1 cellular context compared by ENCODE assay signal in the genomic region with DNA sequence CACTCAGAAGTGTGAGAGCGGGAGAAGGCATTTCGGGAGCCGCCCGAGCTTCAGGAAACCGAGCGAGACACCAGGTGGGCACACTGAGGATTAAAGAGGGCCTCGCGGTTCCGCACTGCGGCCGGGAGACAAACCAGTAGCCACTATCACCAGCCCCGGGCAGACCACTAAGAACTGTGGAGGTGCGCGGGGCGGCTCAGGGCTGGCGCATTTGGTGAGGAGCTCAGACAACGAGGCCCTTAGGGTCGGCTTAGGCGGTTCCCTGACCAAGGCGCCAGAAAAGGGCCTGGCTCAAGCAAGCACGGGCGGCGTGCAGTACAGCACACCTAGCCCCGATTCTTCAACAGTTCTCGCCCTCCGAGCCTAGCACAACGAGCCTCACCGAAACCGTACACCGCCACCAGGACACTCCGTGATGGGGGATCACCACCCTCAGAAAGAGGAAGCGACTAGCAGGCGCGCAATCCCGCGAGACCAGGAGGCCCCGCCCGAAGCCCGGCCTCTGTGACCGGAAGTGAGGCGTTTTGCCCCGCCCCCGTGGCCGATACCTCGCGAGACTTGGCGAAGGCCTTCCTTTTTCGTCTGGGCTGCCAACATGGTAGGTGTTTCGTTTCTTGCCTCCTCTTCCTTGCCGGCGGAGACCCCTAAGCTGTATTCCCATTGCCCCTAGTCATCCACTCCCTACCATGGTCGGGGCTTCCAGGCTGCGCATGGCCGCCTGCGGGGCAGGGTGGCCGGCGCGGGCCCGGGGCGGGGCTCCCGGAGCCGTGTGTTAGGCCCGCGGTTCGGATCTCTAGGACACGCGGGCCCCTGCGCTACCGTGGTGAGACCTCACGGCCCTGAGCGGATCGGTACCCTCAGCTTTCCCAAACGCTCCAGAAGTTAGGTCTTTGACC.
TF ChIP-seq lines count a peak whose summit lies in the region.

A gene (plus strand): TSS at position 574 of the 896 bp plus-strand sequence. CDS start 22 bp downstream, at position 596.
A gene with protein sequence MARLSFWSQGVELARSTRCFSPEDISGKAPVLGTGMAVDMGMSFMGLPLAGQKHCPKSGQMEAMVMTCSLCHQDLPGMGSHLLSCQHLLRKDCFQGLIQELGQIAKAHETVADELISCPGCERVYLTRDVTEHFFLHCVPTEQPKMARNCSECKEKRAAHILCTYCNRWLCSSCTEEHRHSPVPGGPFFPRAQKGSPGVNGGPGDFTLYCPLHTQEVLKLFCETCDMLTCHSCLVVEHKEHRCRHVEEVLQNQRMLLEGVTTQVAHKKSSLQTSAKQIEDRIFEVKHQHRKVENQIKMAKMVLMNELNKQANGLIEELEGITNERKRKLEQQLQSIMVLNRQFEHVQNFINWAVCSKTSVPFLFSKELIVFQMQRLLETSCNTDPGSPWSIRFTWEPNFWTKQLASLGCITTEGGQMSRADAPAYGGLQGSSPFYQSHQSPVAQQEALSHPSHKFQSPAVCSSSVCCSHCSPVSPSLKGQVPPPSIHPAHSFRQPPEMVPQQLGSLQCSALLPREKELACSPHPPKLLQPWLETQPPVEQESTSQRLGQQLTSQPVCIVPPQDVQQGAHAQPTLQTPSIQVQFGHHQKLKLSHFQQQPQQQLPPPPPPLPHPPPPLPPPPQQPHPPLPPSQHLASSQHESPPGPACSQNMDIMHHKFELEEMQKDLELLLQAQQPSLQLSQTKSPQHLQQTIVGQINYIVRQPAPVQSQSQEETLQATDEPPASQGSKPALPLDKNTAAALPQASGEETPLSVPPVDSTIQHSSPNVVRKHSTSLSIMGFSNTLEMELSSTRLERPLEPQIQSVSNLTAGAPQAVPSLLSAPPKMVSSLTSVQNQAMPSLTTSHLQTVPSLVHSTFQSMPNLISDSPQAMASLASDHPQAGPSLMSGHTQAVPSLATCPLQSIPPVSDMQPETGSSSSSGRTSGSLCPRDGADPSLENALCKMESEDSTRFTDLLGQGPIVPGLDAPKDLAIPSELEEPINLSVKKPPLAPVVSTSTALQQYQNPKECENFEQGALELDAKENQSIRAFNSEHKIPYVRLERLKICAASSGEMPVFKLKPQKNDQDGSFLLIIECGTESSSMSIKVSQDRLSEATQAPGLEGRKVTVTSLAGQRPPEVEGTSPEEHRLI (N-terminal part only) (minus strand): TSS at position 447 of the 896 bp plus-strand sequence. CDS start 10,391 bp downstream, outside the sequence.

TF ChIP-seq in K562, 482 proteins besides CTCF, POLR2A, EP300 and RAD21 (continued from another document and continues in another):
- TF ChIP-seq, protein P1, sequence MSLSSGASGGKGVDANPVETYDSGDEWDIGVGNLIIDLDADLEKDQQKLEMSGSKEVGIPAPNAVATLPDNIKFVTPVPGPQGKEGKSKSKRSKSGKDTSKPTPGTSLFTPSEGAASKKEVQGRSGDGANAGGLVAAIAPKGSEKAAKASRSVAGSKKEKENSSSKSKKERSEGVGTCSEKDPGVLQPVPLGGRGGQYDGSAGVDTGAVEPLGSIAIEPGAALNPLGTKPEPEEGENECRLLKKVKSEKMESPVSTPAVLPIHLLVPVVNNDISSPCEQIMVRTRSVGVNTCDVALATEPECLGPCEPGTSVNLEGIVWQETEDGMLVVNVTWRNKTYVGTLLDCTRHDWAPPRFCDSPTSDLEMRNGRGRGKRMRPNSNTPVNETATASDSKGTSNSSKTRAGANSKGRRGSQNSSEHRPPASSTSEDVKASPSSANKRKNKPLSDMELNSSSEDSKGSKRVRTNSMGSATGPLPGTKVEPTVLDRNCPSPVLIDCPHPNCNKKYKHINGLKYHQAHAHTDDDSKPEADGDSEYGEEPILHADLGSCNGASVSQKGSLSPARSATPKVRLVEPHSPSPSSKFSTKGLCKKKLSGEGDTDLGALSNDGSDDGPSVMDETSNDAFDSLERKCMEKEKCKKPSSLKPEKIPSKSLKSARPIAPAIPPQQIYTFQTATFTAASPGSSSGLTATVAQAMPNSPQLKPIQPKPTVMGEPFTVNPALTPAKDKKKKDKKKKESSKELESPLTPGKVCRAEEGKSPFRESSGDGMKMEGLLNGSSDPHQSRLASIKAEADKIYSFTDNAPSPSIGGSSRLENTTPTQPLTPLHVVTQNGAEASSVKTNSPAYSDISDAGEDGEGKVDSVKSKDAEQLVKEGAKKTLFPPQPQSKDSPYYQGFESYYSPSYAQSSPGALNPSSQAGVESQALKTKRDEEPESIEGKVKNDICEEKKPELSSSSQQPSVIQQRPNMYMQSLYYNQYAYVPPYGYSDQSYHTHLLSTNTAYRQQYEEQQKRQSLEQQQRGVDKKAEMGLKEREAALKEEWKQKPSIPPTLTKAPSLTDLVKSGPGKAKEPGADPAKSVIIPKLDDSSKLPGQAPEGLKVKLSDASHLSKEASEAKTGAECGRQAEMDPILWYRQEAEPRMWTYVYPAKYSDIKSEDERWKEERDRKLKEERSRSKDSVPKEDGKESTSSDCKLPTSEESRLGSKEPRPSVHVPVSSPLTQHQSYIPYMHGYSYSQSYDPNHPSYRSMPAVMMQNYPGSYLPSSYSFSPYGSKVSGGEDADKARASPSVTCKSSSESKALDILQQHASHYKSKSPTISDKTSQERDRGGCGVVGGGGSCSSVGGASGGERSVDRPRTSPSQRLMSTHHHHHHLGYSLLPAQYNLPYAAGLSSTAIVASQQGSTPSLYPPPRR (CRISPR knock-in tag; IDR thresholded peaks at IDR 0.05; ENCODE audit: borderline replicate concordance), result no peak
- TF ChIP-seq RFX5 (IDR thresholded peaks at IDR 0.05; ENCODE audit: low read depth, low read length) (no peak), HDAC6 (IDR thresholded peaks at IDR 0.05; ENCODE audit: low read depth, low read length) (0 out of 2 replicates have a peak, but pooled peaks have one; percentile 9), ZNF184 (CRISPR knock-in tag; IDR thresholded peaks at IDR 0.05) (no peak), MAFG (tag; conservative IDR thresholded peaks at IDR 0.05) (no peak), ATF1 (CRISPR knock-in tag; IDR thresholded peaks at IDR 0.05) (no peak), ATF1 (tag; IDR thresholded peaks at IDR 0.05) (peak; percentile 74), NCOA4 (IDR thresholded peaks at IDR 0.05; ENCODE audit: partially characterized antibody) (no peak), ZNF644 (tag; IDR thresholded peaks at IDR 0.05; ENCODE audit: low read depth) (peak; percentile 75; the same call in 1 of the 2 replicates), ZNF354B (CRISPR knock-in tag; IDR thresholded peaks at IDR 0.05) (no peak), MCM3 (IDR thresholded peaks at IDR 0.05) (no peak), ZNF699 (CRISPR knock-in tag; IDR thresholded peaks at IDR 0.05; ENCODE audit: insufficient replicate concordance) (no peak), GATA2 (CRISPR knock-in tag; IDR thresholded peaks at IDR 0.05) (no peak), CBFB (CRISPR knock-in tag; IDR thresholded peaks at IDR 0.05) (no peak), MEF2A (IDR thresholded peaks at IDR 0.05; ENCODE audit: control insufficient read depth, low read depth, low read length) (no peak), CREB1 (IDR thresholded peaks at IDR 0.05) (0 out of 2 replicates have a peak, but pooled peaks have one; percentile 59), CREB1 (CRISPR knock-in tag; IDR thresholded peaks at IDR 0.05) (peak; percentile 48), JUND (IDR thresholded peaks at IDR 0.05; ENCODE audit: borderline replicate concordance, low read depth, low read length) (peak; percentile 25), JUND (tag; IDR thresholded peaks at IDR 0.05; ENCODE audit: borderline replicate concordance, low read depth, low read length) (no peak; the same call in 2 of the 3 replicates), ZBED1 (IDR thresholded peaks at IDR 0.05) (peak; percentile 45; the same call in 1 of the 2 replicates), PML (IDR thresholded peaks at IDR 0.05; ENCODE audit: low read length) (peak; percentile 93), SREBF2 (CRISPR knock-in tag; IDR thresholded peaks at IDR 0.05) (no peak), FOXJ3 (CRISPR knock-in tag; IDR thresholded peaks at IDR 0.05) (no peak), ZNF444 (CRISPR knock-in tag; IDR thresholded peaks at IDR 0.05) (0 out of 2 replicates have a peak, but pooled peaks have one; percentile 10), OTX1 (CRISPR knock-in tag; IDR thresholded peaks at IDR 0.05) (no peak), RBM22 (IDR thresholded peaks at IDR 0.05; ENCODE audit: low read depth, low read length, poor library complexity, severe bottlenecking) (peak; percentile 75), CCNT2 (IDR thresholded peaks at IDR 0.05; ENCODE audit: borderline replicate concordance, extremely low read depth, insufficient read length, low read depth, low read length) (peak; percentile 69), GABPB1 (CRISPR knock-in tag; IDR thresholded peaks at IDR 0.05) (peak; percentile 94), FOXA3 (CRISPR knock-in tag; conservative IDR thresholded peaks at IDR 0.05 in 1 of 2, IDR thresholded peaks at IDR 0.05 in 1 of 2) (0 out of 4 replicates have a peak, but pooled peaks of 1 of the 2 experiments have one; percentile 47), ZEB2 (IDR thresholded peaks at IDR 0.05) (no peak), FOSL1 (tag; conservative IDR thresholded peaks at IDR 0.05) (no peak; the same call in 1 of the 2 replicates), ZNF589 (CRISPR knock-in tag; IDR thresholded peaks at IDR 0.05; ENCODE audit: low read depth) (peak; percentile 40; the same call in 1 of the 2 replicates), CBX1 (IDR thresholded peaks at IDR 0.05; ENCODE audit: low read depth) (peak; percentile 91; the same call in 1 of the 2 replicates), ZNF551 (CRISPR knock-in tag; IDR thresholded peaks at IDR 0.05) (no peak), ZNF584 (CRISPR knock-in tag; IDR thresholded peaks at IDR 0.05; ENCODE audit: low read depth) (peak; percentile 36; the same call in 1 of the 2 replicates)
- TF ChIP-seq, protein P2, sequence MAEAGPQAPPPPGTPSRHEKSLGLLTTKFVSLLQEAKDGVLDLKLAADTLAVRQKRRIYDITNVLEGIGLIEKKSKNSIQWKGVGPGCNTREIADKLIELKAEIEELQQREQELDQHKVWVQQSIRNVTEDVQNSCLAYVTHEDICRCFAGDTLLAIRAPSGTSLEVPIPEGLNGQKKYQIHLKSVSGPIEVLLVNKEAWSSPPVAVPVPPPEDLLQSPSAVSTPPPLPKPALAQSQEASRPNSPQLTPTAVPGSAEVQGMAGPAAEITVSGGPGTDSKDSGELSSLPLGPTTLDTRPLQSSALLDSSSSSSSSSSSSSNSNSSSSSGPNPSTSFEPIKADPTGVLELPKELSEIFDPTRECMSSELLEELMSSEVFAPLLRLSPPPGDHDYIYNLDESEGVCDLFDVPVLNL (CRISPR knock-in tag; IDR thresholded peaks at IDR 0.05; ENCODE audit: low read depth), result no peak
- TF ChIP-seq, protein P3, sequence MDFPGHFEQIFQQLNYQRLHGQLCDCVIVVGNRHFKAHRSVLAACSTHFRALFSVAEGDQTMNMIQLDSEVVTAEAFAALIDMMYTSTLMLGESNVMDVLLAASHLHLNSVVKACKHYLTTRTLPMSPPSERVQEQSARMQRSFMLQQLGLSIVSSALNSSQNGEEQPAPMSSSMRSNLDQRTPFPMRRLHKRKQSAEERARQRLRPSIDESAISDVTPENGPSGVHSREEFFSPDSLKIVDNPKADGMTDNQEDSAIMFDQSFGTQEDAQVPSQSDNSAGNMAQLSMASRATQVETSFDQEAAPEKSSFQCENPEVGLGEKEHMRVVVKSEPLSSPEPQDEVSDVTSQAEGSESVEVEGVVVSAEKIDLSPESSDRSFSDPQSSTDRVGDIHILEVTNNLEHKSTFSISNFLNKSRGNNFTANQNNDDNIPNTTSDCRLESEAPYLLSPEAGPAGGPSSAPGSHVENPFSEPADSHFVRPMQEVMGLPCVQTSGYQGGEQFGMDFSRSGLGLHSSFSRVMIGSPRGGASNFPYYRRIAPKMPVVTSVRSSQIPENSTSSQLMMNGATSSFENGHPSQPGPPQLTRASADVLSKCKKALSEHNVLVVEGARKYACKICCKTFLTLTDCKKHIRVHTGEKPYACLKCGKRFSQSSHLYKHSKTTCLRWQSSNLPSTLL (IDR thresholded peaks at IDR 0.05), result no peak
- TF ChIP-seq, protein P4, sequence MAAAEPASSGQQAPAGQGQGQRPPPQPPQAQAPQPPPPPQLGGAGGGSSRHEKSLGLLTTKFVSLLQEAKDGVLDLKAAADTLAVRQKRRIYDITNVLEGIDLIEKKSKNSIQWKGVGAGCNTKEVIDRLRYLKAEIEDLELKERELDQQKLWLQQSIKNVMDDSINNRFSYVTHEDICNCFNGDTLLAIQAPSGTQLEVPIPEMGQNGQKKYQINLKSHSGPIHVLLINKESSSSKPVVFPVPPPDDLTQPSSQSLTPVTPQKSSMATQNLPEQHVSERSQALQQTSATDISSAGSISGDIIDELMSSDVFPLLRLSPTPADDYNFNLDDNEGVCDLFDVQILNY (CRISPR knock-in tag; IDR thresholded peaks at IDR 0.05), result no peak
- TF ChIP-seq, protein P5, sequence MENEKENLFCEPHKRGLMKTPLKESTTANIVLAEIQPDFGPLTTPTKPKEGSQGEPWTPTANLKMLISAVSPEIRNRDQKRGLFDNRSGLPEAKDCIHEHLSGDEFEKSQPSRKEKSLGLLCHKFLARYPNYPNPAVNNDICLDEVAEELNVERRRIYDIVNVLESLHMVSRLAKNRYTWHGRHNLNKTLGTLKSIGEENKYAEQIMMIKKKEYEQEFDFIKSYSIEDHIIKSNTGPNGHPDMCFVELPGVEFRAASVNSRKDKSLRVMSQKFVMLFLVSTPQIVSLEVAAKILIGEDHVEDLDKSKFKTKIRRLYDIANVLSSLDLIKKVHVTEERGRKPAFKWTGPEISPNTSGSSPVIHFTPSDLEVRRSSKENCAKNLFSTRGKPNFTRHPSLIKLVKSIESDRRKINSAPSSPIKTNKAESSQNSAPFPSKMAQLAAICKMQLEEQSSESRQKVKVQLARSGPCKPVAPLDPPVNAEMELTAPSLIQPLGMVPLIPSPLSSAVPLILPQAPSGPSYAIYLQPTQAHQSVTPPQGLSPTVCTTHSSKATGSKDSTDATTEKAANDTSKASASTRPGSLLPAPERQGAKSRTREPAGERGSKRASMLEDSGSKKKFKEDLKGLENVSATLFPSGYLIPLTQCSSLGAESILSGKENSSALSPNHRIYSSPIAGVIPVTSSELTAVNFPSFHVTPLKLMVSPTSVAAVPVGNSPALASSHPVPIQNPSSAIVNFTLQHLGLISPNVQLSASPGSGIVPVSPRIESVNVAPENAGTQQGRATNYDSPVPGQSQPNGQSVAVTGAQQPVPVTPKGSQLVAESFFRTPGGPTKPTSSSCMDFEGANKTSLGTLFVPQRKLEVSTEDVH (IDR thresholded peaks at IDR 0.05; ENCODE audit: low read depth, partially characterized antibody), result no peak
- TF ChIP-seq, protein P6, sequence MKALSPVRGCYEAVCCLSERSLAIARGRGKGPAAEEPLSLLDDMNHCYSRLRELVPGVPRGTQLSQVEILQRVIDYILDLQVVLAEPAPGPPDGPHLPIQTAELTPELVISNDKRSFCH (CRISPR knock-in tag; IDR thresholded peaks at IDR 0.05), result no peak
- TF ChIP-seq, protein P6 (tag; IDR thresholded peaks at IDR 0.05), result no peak
- TF ChIP-seq, protein P7, sequence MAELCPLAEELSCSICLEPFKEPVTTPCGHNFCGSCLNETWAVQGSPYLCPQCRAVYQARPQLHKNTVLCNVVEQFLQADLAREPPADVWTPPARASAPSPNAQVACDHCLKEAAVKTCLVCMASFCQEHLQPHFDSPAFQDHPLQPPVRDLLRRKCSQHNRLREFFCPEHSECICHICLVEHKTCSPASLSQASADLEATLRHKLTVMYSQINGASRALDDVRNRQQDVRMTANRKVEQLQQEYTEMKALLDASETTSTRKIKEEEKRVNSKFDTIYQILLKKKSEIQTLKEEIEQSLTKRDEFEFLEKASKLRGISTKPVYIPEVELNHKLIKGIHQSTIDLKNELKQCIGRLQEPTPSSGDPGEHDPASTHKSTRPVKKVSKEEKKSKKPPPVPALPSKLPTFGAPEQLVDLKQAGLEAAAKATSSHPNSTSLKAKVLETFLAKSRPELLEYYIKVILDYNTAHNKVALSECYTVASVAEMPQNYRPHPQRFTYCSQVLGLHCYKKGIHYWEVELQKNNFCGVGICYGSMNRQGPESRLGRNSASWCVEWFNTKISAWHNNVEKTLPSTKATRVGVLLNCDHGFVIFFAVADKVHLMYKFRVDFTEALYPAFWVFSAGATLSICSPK (IDR thresholded peaks at IDR 0.05; ENCODE audit: borderline replicate concordance), result no peak
